ENCODE assay signal across 15 cellular contexts in the genomic region with DNA sequence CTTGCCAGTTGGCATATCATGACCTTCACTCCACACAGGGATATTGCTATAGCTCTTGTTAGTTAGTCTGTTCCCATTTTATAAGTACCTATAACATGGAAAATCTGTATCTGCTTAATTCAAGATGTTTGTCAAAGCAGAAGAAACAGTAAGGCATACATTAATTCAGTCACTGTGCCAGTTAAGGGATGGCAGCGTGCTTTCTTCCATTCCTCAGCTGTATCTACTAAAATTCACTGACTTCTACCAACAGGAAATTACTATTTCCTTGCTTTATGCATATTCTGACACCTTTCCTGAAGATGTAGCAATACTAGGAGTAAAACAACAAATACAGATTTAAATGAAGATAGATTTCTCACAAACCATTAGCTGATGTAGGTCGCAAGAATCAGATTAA. TPM values are rescaled to one million over a fixed set of nuclear protein-coding genes. Genes with fewer than 3 reads are reported as not detected.
DNase-seq lines count a peak whose midpoint lies in the region; ATAC-seq and TF ChIP-seq lines count a peak whose summit lies in the region.
"Had no signal": no experiment of that assay in that cellular context is flagged by ENCODE, and none has a peak within 500 bp of the region (broad histone marks: within the 10 kb centered on the region; RNA-seq: fewer than 3 reads in every experiment).

No MANE protein-coding gene starts in this region.

- no peak overlapping the region for H3K18ac ChIP-seq in mesendoderm (ENCODE audit: low read length)

- no peak for ATAC-seq in activated T-helper 17 cell treated with anti-CD3 and anti-CD28 coated beads, Interleukin-2, amount 50 U/mL, for 72 hours (replicated peaks)
- ATAC-seq in GM19324 (IDR thresholded peaks at IDR 0.05; ENCODE audit: low FRiP score, unreplicated experiment) = no peak

- no peak overlapping the region for H2BK5ac ChIP-seq in mesendoderm (ENCODE audit: low read length)

- H3K79me2 ChIP-seq in KMS-11 (ENCODE audit: insufficient read depth, low read depth) (no peaks in the 10 kb centered on the region), mesendoderm (ENCODE audit: control insufficient read depth, insufficient read depth, low read length) (no peaks in the 10 kb centered on the region)

- H3K4me1 ChIP-seq in BLaER1 treated with 17β-estradiol and CSF1 and Interleukin-3, amounts not matched to agents 10 nM and 100 nM = peaks cover 17 to 47% (median 28%) of the 10 kb centered on the region in 10 experiments
- H3K4me1 ChIP-seq in KMS-11 (ENCODE audit: low read depth, poor library complexity, severe bottlenecking) = peaks cover 10% of the 10 kb centered on the region
- no peaks in the 10 kb centered on the region for H3K4me1 ChIP-seq in mesendoderm (ENCODE audit: control insufficient read depth, low read depth, low read length)
- H3K4me1 ChIP-seq in ascending aorta = peaks cover 0 to 2% of the 10 kb centered on the region in 2 donors
- H3K4me1 ChIP-seq: BE2C had no signal

- no peak overlapping the region for H2AFZ ChIP-seq in KMS-11 (ENCODE audit: low read depth)

- peak overlapping the region; percentile 28 for H3K4me3 Mint-ChIP-seq in activated T-helper 17 cell treated with anti-CD3 and anti-CD28 coated beads, Interleukin-2, amount 50 U/mL, for 72 hours

- H4K8ac ChIP-seq in mesendoderm (ENCODE audit: low read depth, low read length) = no peak overlapping the region

- no peaks in the 10 kb centered on the region for H3K79me1 ChIP-seq in mesendoderm (ENCODE audit: low read length)

- H4K20me1 ChIP-seq in BLaER1 treated with 17β-estradiol and CSF1 and Interleukin-3, amounts not matched to agents 10 nM and 100 nM = peaks cover 0 to 41% (median 0%) of the 10 kb centered on the region in 11 experiments; a peak in 9 of 22 replicates
- H4K20me1 ChIP-seq in KMS-11 (ENCODE audit: insufficient read depth) = no peaks in the 10 kb centered on the region

- H3K9me3 Mint-ChIP-seq in activated T-helper 17 cell treated with anti-CD3 and anti-CD28 coated beads, Interleukin-2, amount 50 U/mL, for 72 hours = no peaks in the 10 kb centered on the region

- no peaks in the 10 kb centered on the region for H3K36me3 Mint-ChIP-seq in activated T-helper 17 cell treated with anti-CD3 and anti-CD28 coated beads, Interleukin-2, amount 50 U/mL, for 72 hours (ENCODE audit: low read depth)

- H3K9me3 ChIP-seq in BLaER1 treated with 17β-estradiol and CSF1 and Interleukin-3, amounts not matched to agents 10 nM and 100 nM (replicated peaks in 1 of 11) = peaks cover 23 to 36% (median 31%) of the 10 kb centered on the region in 11 experiments
- H3K9me3 ChIP-seq in ascending aorta = no peaks in the 10 kb centered on the region
- H3K9me3 ChIP-seq: BE2C had no signal

- no peak overlapping the region for H3K56ac ChIP-seq in mesendoderm (ENCODE audit: low read length)

- WGBS in mesendoderm (ENCODE audit: extremely low coverage, insufficient coverage, low lambda C conversion rate) = no CpG with 5 or more reads among the region's 2 CpGs

- H3K4me2 ChIP-seq in BLaER1 treated with 17β-estradiol and CSF1 and Interleukin-3, amounts not matched to agents 10 nM and 100 nM = peak overlapping the region; percentile 11 to 74 (median 65); a peak in 19 of 22 replicates
- peak overlapping the region; percentile 0; the same call in 1 of the 2 replicates for H3K4me2 ChIP-seq in KMS-11
- no peak overlapping the region for H3K4me2 ChIP-seq in mesendoderm (ENCODE audit: low read length)

- no peak for TF ChIP-seq CTCF in KMS-11 (conservative IDR thresholded peaks at IDR 0.05; ENCODE audit: low read depth, low read length)
- TF ChIP-seq CTCF in ascending aorta (IDR thresholded peaks at IDR 0.05) = no peak

- H3K23ac ChIP-seq in mesendoderm (ENCODE audit: low read length) = no peak overlapping the region

- intact Hi-C loops in ascending aorta (cut with DNase I) = no loop called here

- no peak overlapping the region for H3K9ac ChIP-seq in BLaER1 treated with 17β-estradiol and CSF1 and Interleukin-3, amounts not matched to agents 10 nM and 100 nM
- H3K9ac ChIP-seq in KMS-11 (no peak overlapping the region), mesendoderm (ENCODE audit: low read length) (no peak overlapping the region)

- no peak overlapping the region for H3K4me3 ChIP-seq in BLaER1 treated with 17β-estradiol and CSF1 and Interleukin-3, amounts not matched to agents 10 nM and 100 nM
- H3K4me3 ChIP-seq in KMS-11 (IDR thresholded peaks at IDR 0.05; ENCODE audit: insufficient read depth, low read depth, low read length) = no peak overlapping the region
- H3K4me3 ChIP-seq in mesendoderm (ENCODE audit: low read length) = no peak overlapping the region
- H3K4me3 ChIP-seq in ascending aorta = no peak overlapping the region

- peaks cover 18% of the 10 kb centered on the region for H3K4me1 Mint-ChIP-seq in activated T-helper 17 cell treated with anti-CD3 and anti-CD28 coated beads, Interleukin-2, amount 50 U/mL, for 72 hours

- no peak overlapping the region for H2AK5ac ChIP-seq in mesendoderm (ENCODE audit: low read length)

- H3K4ac ChIP-seq in mesendoderm (ENCODE audit: low read depth, low read length) = no peak overlapping the region

- H3K27me3 Mint-ChIP-seq in activated T-helper 17 cell treated with anti-CD3 and anti-CD28 coated beads, Interleukin-2, amount 50 U/mL, for 72 hours = no peaks in the 10 kb centered on the region

- H4K5ac ChIP-seq in mesendoderm (ENCODE audit: low read length) = no peak overlapping the region

- H3K36me3 ChIP-seq in BLaER1 treated with 17β-estradiol and CSF1 and Interleukin-3, amounts not matched to agents 10 nM and 100 nM = peaks cover 0 to 16% (median 0%) of the 10 kb centered on the region in 11 experiments; a peak in 4 of 22 replicates
- H3K36me3 ChIP-seq in KMS-11 (ENCODE audit: insufficient read depth) (no peaks in the 10 kb centered on the region), mesendoderm (ENCODE audit: control insufficient read depth, insufficient read depth, low read length) (no peaks in the 10 kb centered on the region), ascending aorta (no peaks in the 10 kb centered on the region)
- H3K36me3 ChIP-seq: BE2C had no signal

- H3K27ac Mint-ChIP-seq in activated T-helper 17 cell treated with anti-CD3 and anti-CD28 coated beads, Interleukin-2, amount 50 U/mL, for 72 hours = no peak overlapping the region

- H3K27ac ChIP-seq in BLaER1 treated with 17β-estradiol and CSF1 and Interleukin-3, amounts not matched to agents 10 nM and 100 nM = no peak overlapping the region
- H3K27ac ChIP-seq in KMS-11 (no peak overlapping the region), mesendoderm (ENCODE audit: low read depth, low read length) (no peak overlapping the region), ascending aorta (no peak overlapping the region)

- no peak overlapping the region for H2BK15ac ChIP-seq in mesendoderm (replicated peaks; ENCODE audit: low read depth)

- peaks cover 31 to 100% (median 81%) of the 10 kb centered on the region in 11 experiments for H3K27me3 ChIP-seq in BLaER1 treated with 17β-estradiol and CSF1 and Interleukin-3, amounts not matched to agents 10 nM and 100 nM
- H3K27me3 ChIP-seq in KMS-11 (ENCODE audit: insufficient read depth, low read depth) = no peaks in the 10 kb centered on the region
- H3K27me3 ChIP-seq in mesendoderm (ENCODE audit: insufficient read depth, low read length, poor library complexity) = no peaks in the 10 kb centered on the region
- H3K27me3 ChIP-seq in ascending aorta = no peaks in the 10 kb centered on the region
- H3K27me3 ChIP-seq: BE2C had no signal

- DNase-seq in lung microvascular endothelial cell (ENCODE audit: low read depth in 2 of 2) (peak; percentile 40 to 59), mesendoderm (no peak), ascending aorta (ENCODE audit: low spot score in 2 of 2) (no peak)
- no peak for DNase-seq in stimulated activated CD4-positive, alpha-beta T cell treated with anti-CD3 and anti-CD28 coated beads, Interleukin-4, amount 100 ng/mL, for 24 hours
- DNase-seq: BE2C; NCI-H1048; NCI-H146; NCI-H2081 treated with DMSO at 0.1 percent for 48 hours; NCI-H226; NCI-H526; NK-92 treated with Interleukin-12 subunit alpha and Interleukin-12 subunit beta, amount 100 ng/mL, for 24 hours had no signal

- no peak overlapping the region for H2BK120ac ChIP-seq in mesendoderm (ENCODE audit: low read depth, low read length)

RNA-seq across cellular contexts. Expression of gene RNF152, which starts 59.9 kb away (rescaled TPM):
- total RNA-seq in activated T-helper 17 cell treated with anti-CD3 and anti-CD28 coated beads, Interleukin-2, amount 50 U/mL, for 72 hours = under 1 TPM in 1 of 2 donors, not detected in 1; 0.11 TPM
- total RNA-seq in lung microvascular endothelial cell (71.7 and 180 TPM in 2 replicates), ascending aorta (9.6 TPM)
- 1.2 TPM for polyA plus RNA-seq in mesendoderm (2013, experiment 1 of 2)
- 0.83 TPM for polyA plus RNA-seq in mesendoderm (2013, experiment 2 of 2)

Comparison
In these comparisons a context has a peak if more than half of its experiments do, and no peak if none do; other contexts are left out.
1. DNase-seq: peak in lung microvascular endothelial cell (2 of 2); none in mesendoderm (single experiment), stimulated activated CD4-positive, alpha-beta T cell treated with anti-CD3 and anti-CD28 coated beads, Interleukin-4, amount 100 ng/mL, for 24 hours (single experiment) and ascending aorta (0 of 2).